ENCODE assay signal across 1 cellular context in genomic region chr9:78714591-78714990, GRCh38.
TF ChIP-seq lines count a peak whose summit lies in the region.

No MANE protein-coding gene starts in this region.

TF ChIP-seq in GM23338, 12 proteins besides CTCF, POLR2A, EP300 and RAD21 (continued from another document):
- TF ChIP-seq STAT1 (IDR thresholded peaks at IDR 0.05; ENCODE audit: unreplicated experiment) (no peak), EZH2 (IDR thresholded peaks at IDR 0.05; ENCODE audit: low read depth, unreplicated experiment) (no peak), CREB1 (CRISPR knock-in tag; IDR thresholded peaks at IDR 0.05; ENCODE audit: low read depth) (no peak), EZH2phosphoT487 (IDR thresholded peaks at IDR 0.05; ENCODE audit: unreplicated experiment) (no peak), ZNF462 (CRISPR knock-in tag; IDR thresholded peaks at IDR 0.05) (no peak), NANOG (IDR thresholded peaks at IDR 0.05; ENCODE audit: borderline replicate concordance) (no peak), POLR2AphosphoS5 (IDR thresholded peaks at IDR 0.05; ENCODE audit: low read depth) (no peak)
